In the genomic region with DNA sequence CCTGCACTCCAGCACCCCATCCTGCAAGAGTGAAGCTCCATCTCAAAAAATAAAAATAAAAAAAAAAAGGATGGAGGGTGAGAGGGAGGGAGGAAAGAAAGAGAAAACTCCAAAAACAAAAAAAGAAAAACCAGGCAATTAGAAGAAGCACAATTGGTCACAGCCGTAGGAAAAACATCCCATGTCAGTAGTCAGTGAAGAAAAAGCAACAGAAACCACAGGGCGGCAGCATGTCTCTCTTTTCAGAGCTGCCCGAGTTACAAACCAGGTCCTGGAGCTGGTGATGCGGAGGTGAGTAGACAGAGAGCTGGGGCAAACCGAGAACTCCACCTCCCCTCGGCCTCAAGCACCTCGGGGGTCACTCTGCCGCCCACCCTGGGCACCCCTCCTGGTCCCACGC, we compare ENCODE assay signal across 7 cellular contexts. TPM values are rescaled to one million over a fixed set of nuclear protein-coding genes. Genes with fewer than 3 reads are reported as not detected.
A peak's percentile ranks its signal among the peaks of the same experiment; 100 is the strongest.
DNase-seq lines count a peak whose midpoint lies in the region; ATAC-seq and TF ChIP-seq lines count a peak whose summit lies in the region.
"Not testable (repeated sequence)": the region's sequence is repeated elsewhere in the genome, so short reads cannot be mapped to it uniquely, and the experiment has no call there.

No MANE protein-coding gene starts in this region.

- not testable (repeated sequence) for H3K27me3 ChIP-seq in ascending aorta; lung (ENCODE audit: control insufficient read depth, insufficient read depth)

- peaks cover 10 to 24% (median 11%) of the 10 kb centered on the region in 3 donors for H3K4me1 Mint-ChIP-seq in T-cell

- POLR2A ChIA-PET in T-cell (lab: Charles Lee), result not testable (repeated sequence)

- H3K4me1 ChIP-seq in ascending aorta (peaks cover 19 to 39% of the 10 kb centered on the region in 2 donors), lung (ENCODE audit: control insufficient read depth in 2 of 2, insufficient read depth in 2 of 2, low read length in 2 of 2) (peaks cover 2 to 17% of the 10 kb centered on the region in 2 donors)

- not testable (repeated sequence) for H3K36me3 Mint-ChIP-seq in T-cell

- TF ChIP-seq CTCF in ascending aorta (IDR thresholded peaks at IDR 0.05), result peak; percentile 33 to 64 (median 62)
- peak; percentile 45 for TF ChIP-seq CTCF in fibroblast of mammary gland (conservative IDR thresholded peaks at IDR 0.05; ENCODE audit: control insufficient read depth, insufficient read depth, low read depth, low read length)
- TF ChIP-seq CTCF in lung (IDR thresholded peaks at IDR 0.05; ENCODE audit: control extremely low read depth, extremely low read depth), result peak; percentile 3

- H3K4me3 ChIP-seq in ascending aorta, result peak overlapping the region; percentile 47 to 62
- not testable (repeated sequence) for H3K4me3 ChIP-seq in fibroblast of mammary gland (ENCODE audit: control insufficient read depth, low read depth, low read length); lung

- not testable (repeated sequence) for H3K36me3 ChIP-seq in ascending aorta; lung (ENCODE audit: control insufficient read depth in 2 of 2, insufficient read depth in 2 of 2, low read length in 2 of 2)

- peak; percentile 64 for DNase-seq in GM03348 (ENCODE audit: low spot score)
- peak; percentile 25 for DNase-seq in MV-4-11 (lab: John Stamatoyannopoulos, UW)
- DNase-seq in T-cell, result peak in 19 of 34 experiments; percentile 13 to 39 (median 26)
- DNase-seq in ascending aorta (ENCODE audit: low spot score in 2 of 2), result peak in 1 of 2 donors; percentile 89
- peak; percentile 80 for DNase-seq in fibroblast of mammary gland (ENCODE audit: low read depth)
- not testable (repeated sequence) for DNase-seq in lung (ENCODE audit: low spot score); sciatic nerve (ENCODE audit: low spot score)

- not testable (repeated sequence) for H3K27me3 Mint-ChIP-seq in T-cell

- intact Hi-C loops in ascending aorta (cut with DNase I), result loop anchor here (1.0 kb wide), 2 partner anchors 19 to 34 kb away; a partner anchor contains a TSS
- intact Hi-C loops in sciatic nerve (cut with DNase I), result not testable (repeated sequence)

- H3K27ac ChIP-seq in ascending aorta, result peak overlapping the region; percentile 94 to 99
- H3K27ac ChIP-seq in lung (ENCODE audit: low read depth in 1 of 2, low read length in 1 of 2), result not testable (repeated sequence)

- peak overlapping the region in 1 of 2 donors; percentile 52 for H3K27ac Mint-ChIP-seq in T-cell

- not testable (repeated sequence) for H3K9me3 Mint-ChIP-seq in T-cell

- H3K4me3 Mint-ChIP-seq in T-cell, result not testable (repeated sequence)

- WGBS in lung, 2 donors, result 40 to 66% methylated on average over 5 to 9 of the region's 9 CpGs

- CTCF ChIA-PET in T-cell (lab: Charles Lee), result interaction anchor here (0.8 to 1.4 kb wide), 3 partner anchors 19 to 34 kb away, joined by 3 to 7 read pairs (median 4); a partner anchor contains a TSS

- H3K9me3 ChIP-seq in ascending aorta; lung (ENCODE audit: control insufficient read depth in 2 of 2, insufficient read depth in 1 of 2, low read length in 1 of 2): not testable (repeated sequence)

- ATAC-seq in T-cell (replicated peaks in 1 of 4) (peak; percentile 46 to 74 (median 64)), sciatic nerve (peak; percentile 29)
- not testable (repeated sequence) for ATAC-seq in lung (ENCODE audit: insufficient read depth, low FRiP score)

RNA-seq across cellular contexts. Expression of a gene that starts 14.4 kb away (rescaled TPM):
- total RNA-seq in T-cell (100 to 1,000 TPM in 4 of 5 donors, 10 to 100 TPM in 1; 99.4 to 152 (median 137) TPM), ascending aorta (551 TPM), lung (100 to 1,000 TPM in 1 of 2 donors, 10 to 100 TPM in 1; 82.9 to 128 TPM), sciatic nerve (159 TPM)
- 10 to 100 TPM; 39.1 to 46.3 TPM for polyA plus RNA-seq in lung

RNA-seq across cellular contexts. Expression of a gene that starts 27.1 kb away (rescaled TPM):
- under 1 TPM in 2 of 5 donors, not detected in 3; 0.19 to 0.66 TPM for total RNA-seq in T-cell
- not detected for total RNA-seq in ascending aorta
- under 1 TPM; 0.48 to 0.95 TPM for total RNA-seq in lung
- 1 to 10 TPM in 1 of 2 donors, under 1 TPM in 1; 0.30 to 1.0 TPM for polyA plus RNA-seq in lung
- total RNA-seq in sciatic nerve, result 0.40 TPM

RNA-seq across cellular contexts. Expression of a gene that starts 34.3 kb away (rescaled TPM):
- total RNA-seq in T-cell (10 to 100 TPM; 25.6 to 54.3 (median 43.9) TPM), ascending aorta (39.6 TPM), lung (10 to 100 TPM; 33.4 to 74.2 TPM), sciatic nerve (44.8 TPM)
- 10 to 100 TPM; 44.8 to 51.9 TPM for polyA plus RNA-seq in lung

Comparison
In these comparisons a context has a peak if more than half of its experiments do, and no peak if none do; other contexts are left out.
1. CTCF ChIP-seq: peak in every context shown above with its lines; median percentile 62 in ascending aorta; 45 in fibroblast of mammary gland; 3 in lung.